ENCODE assay signal across 9 cellular contexts in genomic region chr7:134737561-134738353, GRCh38. TPM values are rescaled to one million over a fixed set of nuclear protein-coding genes. Genes with fewer than 3 reads are reported as not detected.
A peak's percentile ranks its signal among the peaks of the same experiment; 100 is the strongest.
DNase-seq lines count a peak whose midpoint lies in the region; ATAC-seq and TF ChIP-seq lines count a peak whose summit lies in the region.
"Had no signal": no experiment of that assay in that cellular context is flagged by ENCODE, and none has a peak within 500 bp of the region (broad histone marks: within the 10 kb centered on the region; RNA-seq: fewer than 3 reads in every experiment).

No MANE protein-coding gene starts in this region.

- peaks cover 0 to 22% (median 2%) of the 10 kb centered on the region in 4 donors for H3K4me1 ChIP-seq in tibial nerve

- no peak overlapping the region for H3K4me3 Mint-ChIP-seq in activated T-helper 1 cell treated with anti-CD3 and anti-CD28 coated beads, Interleukin-12 subunit alpha, Interleukin-12 subunit beta, Interleukin-2, Interleukin-4 antibody, amounts not matched to agents 30 ng/mL and 10 ng/mL and 1 ng/mL, durations not matched to agents 14 hours and 24 hours and 36 hours

- H3K27me3 ChIP-seq in tibial nerve = no peaks in the 10 kb centered on the region

- TF ChIP-seq POLR2A in tibial nerve (IDR thresholded peaks at IDR 0.05) = no peak

- TF ChIP-seq EP300 in tibial nerve (IDR thresholded peaks at IDR 0.05) = peak in 1 of 2 donors; percentile 18

- H3K4me1 Mint-ChIP-seq in activated T-helper 1 cell treated with anti-CD3 and anti-CD28 coated beads, Interleukin-12 subunit alpha, Interleukin-12 subunit beta, Interleukin-2, Interleukin-4 antibody, amounts not matched to agents 30 ng/mL and 10 ng/mL and 1 ng/mL, durations not matched to agents 14 hours and 24 hours and 36 hours (ENCODE audit: low read depth) = peaks cover 22% of the 10 kb centered on the region

- H3K9me3 Mint-ChIP-seq in activated T-helper 1 cell treated with anti-CD3 and anti-CD28 coated beads, Interleukin-12 subunit alpha, Interleukin-12 subunit beta, Interleukin-2, Interleukin-4 antibody, amounts not matched to agents 30 ng/mL and 10 ng/mL and 1 ng/mL, durations not matched to agents 14 hours and 24 hours and 36 hours = no peaks in the 10 kb centered on the region

- WGBS in tibial nerve, 2 donors = 50 to 53% methylated on average over 7 of the region's 7 CpGs

- no peaks in the 10 kb centered on the region for H3K36me3 Mint-ChIP-seq in activated T-helper 1 cell treated with anti-CD3 and anti-CD28 coated beads, Interleukin-12 subunit alpha, Interleukin-12 subunit beta, Interleukin-2, Interleukin-4 antibody, amounts not matched to agents 30 ng/mL and 10 ng/mL and 1 ng/mL, durations not matched to agents 14 hours and 24 hours and 36 hours (ENCODE audit: low read depth)

- peaks cover 4% of the 10 kb centered on the region for H3K27me3 Mint-ChIP-seq in activated T-helper 1 cell treated with anti-CD3 and anti-CD28 coated beads, Interleukin-12 subunit alpha, Interleukin-12 subunit beta, Interleukin-2, Interleukin-4 antibody, amounts not matched to agents 30 ng/mL and 10 ng/mL and 1 ng/mL, durations not matched to agents 14 hours and 24 hours and 36 hours (ENCODE audit: insufficient read depth)

- no peaks in the 10 kb centered on the region for H3K36me3 ChIP-seq in tibial nerve

- peak; percentile 63 for ATAC-seq in Right ventricle myocardium inferior

- H3K27ac ChIP-seq in tibial nerve = peak overlapping the region; percentile 1 to 79 (median 40)

- DNase-seq in Right ventricle myocardium inferior (ENCODE audit: missing footprints) (no peak), cardiac septum (ENCODE audit: low spot score) (no peak), iris pigment epithelial cell (ENCODE audit: low read depth) (peak; percentile 91), tibial nerve (ENCODE audit: low spot score in 2 of 2) (no peak), NCI-H2227 treated with DMSO at 0.1 percent for 48 hours (lab: John Stamatoyannopoulos, UW) (no peak), germinal center (ENCODE audit: low spot score) (no peak), DMS 273 (lab: John Stamatoyannopoulos, UW; ENCODE audit: unreplicated experiment) (no peak)
- DNase-seq in activated T-helper 1 cell treated with anti-CD3 and anti-CD28 coated beads, Interleukin-12 subunit alpha, Interleukin-12 subunit beta, Interleukin-2, Interleukin-4 antibody, amounts not matched to agents 30 ng/mL and 10 ng/mL and 1 ng/mL, durations not matched to agents 14 hours and 24 hours and 36 hours (ENCODE audit: low spot score) = peak; percentile 5
- DNase-seq: DND-41 had no signal

- TF ChIP-seq CTCF in tibial nerve (IDR thresholded peaks at IDR 0.05) = no peak

- H3K9me3 ChIP-seq in tibial nerve = no peaks in the 10 kb centered on the region

- H3K27ac Mint-ChIP-seq in activated T-helper 1 cell treated with anti-CD3 and anti-CD28 coated beads, Interleukin-12 subunit alpha, Interleukin-12 subunit beta, Interleukin-2, Interleukin-4 antibody, amounts not matched to agents 30 ng/mL and 10 ng/mL and 1 ng/mL, durations not matched to agents 14 hours and 24 hours and 36 hours = peak overlapping the region; percentile 80

- intact Hi-C loops in Right ventricle myocardium inferior (cut with DNase I) (no loop called here), cardiac septum (cut with DNase I) (no loop called here)
- intact Hi-C loops in activated T-helper 1 cell treated with anti-CD3 and anti-CD28 coated beads, Interleukin-12 subunit alpha, Interleukin-12 subunit beta, Interleukin-2, Interleukin-4 antibody, amounts not matched to agents 30 ng/mL and 10 ng/mL and 1 ng/mL, durations not matched to agents 14 hours and 24 hours and 36 hours (cut with micrococcal nuclease) = loop anchor here (1.0 to 10.0 kb wide), 8 partner anchors 13 to 927 kb away; partner anchors contain the start of genes AKR1B1, BPGM and STMP1

- no peak overlapping the region for H3K4me3 ChIP-seq in tibial nerve

RNA-seq across cellular contexts. Expression of gene CALD1, which starts 41.7 kb away (rescaled TPM):
- total RNA-seq in Right ventricle myocardium inferior = 99.1 TPM
- 237 TPM for total RNA-seq in cardiac septum
- total RNA-seq in activated T-helper 1 cell treated with anti-CD3 and anti-CD28 coated beads, Interleukin-12 subunit alpha, Interleukin-12 subunit beta, Interleukin-2, Interleukin-4 antibody, amounts not matched to agents 30 ng/mL and 10 ng/mL and 1 ng/mL, durations not matched to agents 14 hours and 24 hours and 36 hours = 2.3 and 3.3 TPM in 2 replicates
- total RNA-seq in tibial nerve = 100 to 1,000 TPM; 320 to 870 (median 433) TPM

Comparison
In these comparisons a context has a peak if more than half of its experiments do, and no peak if none do; other contexts are left out.
1. DNase-seq: peak in activated T-helper 1 cell treated with anti-CD3 and anti-CD28 coated beads, Interleukin-12 subunit alpha, Interleukin-12 subunit beta, Interleukin-2, Interleukin-4 antibody, amounts not matched to agents 30 ng/mL and 10 ng/mL and 1 ng/mL, durations not matched to agents 14 hours and 24 hours and 36 hours (single experiment) and iris pigment epithelial cell (single experiment); none in Right ventricle myocardium inferior (single experiment), cardiac septum (single experiment), tibial nerve (0 of 2), NCI-H2227 treated with DMSO at 0.1 percent for 48 hours (single experiment), germinal center (single experiment) and DMS 273 (single experiment).
2. RNA of gene CALD1, which starts 41.7 kb away (total RNA-seq): 320 to 870 TPM in tibial nerve, 237 TPM in cardiac septum (single experiment) and 99.1 TPM in Right ventricle myocardium inferior (single experiment); 2.3 to 3.3 TPM in activated T-helper 1 cell treated with anti-CD3 and anti-CD28 coated beads, Interleukin-12 subunit alpha, Interleukin-12 subunit beta, Interleukin-2, Interleukin-4 antibody, amounts not matched to agents 30 ng/mL and 10 ng/mL and 1 ng/mL, durations not matched to agents 14 hours and 24 hours and 36 hours; every median in the first group is over 10 times any median in the second.